Comparison of ENCODE assay signal across 1 cellular context in genomic region chr17:50629902-50630301, GRCh38.
TF ChIP-seq lines count a peak whose summit lies in the region.

No MANE protein-coding gene starts in this region.

TF ChIP-seq in HepG2, 621 proteins besides CTCF, POLR2A, EP300 and RAD21 (continued from another document):
- TF ChIP-seq RNF219 (CRISPR knock-in tag; IDR thresholded peaks at IDR 0.05) (no peak), ZNF878 (CRISPR knock-in tag; IDR thresholded peaks at IDR 0.05) (no peak), PREB (CRISPR knock-in tag; IDR thresholded peaks at IDR 0.05) (no peak), SKI (IDR thresholded peaks at IDR 0.05; ENCODE audit: partially characterized antibody) (no peak), ZFY (CRISPR knock-in tag; IDR thresholded peaks at IDR 0.05) (no peak), ZNF614 (CRISPR knock-in tag; IDR thresholded peaks at IDR 0.05; ENCODE audit: borderline replicate concordance) (no peak), ZMYM3 (CRISPR knock-in tag; IDR thresholded peaks at IDR 0.05) (peak; percentile 74), TBL1XR1 (IDR thresholded peaks at IDR 0.05; ENCODE audit: borderline replicate concordance, low read length, partially characterized antibody) (no peak), PCBP1 (IDR thresholded peaks at IDR 0.05; ENCODE audit: borderline replicate concordance, low read depth, low read length) (0 out of 2 replicates have a peak, but pooled peaks have one; percentile 9), ZNF552 (CRISPR knock-in tag; IDR thresholded peaks at IDR 0.05; ENCODE audit: borderline replicate concordance) (no peak)
